ENCODE assay signal across 28 cellular contexts in the genomic region with DNA sequence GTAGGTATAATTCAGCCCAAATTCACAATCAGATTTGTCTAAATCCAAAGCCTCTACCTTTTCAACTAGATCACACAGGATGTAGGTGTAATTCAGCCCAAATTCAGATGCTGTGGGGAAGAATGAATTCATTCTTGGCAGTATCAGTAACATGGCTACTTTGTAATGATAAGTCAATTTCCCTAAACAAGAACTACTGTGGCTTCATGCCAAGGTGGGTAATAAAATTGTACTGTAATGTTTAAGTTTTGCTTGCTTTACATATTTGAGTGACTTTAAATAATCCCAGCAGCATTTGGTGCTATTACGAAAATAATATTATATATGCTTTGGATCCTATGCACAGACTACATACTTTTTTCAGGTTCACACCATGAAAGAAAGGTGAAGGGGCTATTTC.
"Had no signal": no experiment of that assay in that cellular context is flagged by ENCODE, and none has a peak within 500 bp of the region (broad histone marks: within the 10 kb centered on the region; RNA-seq: fewer than 3 reads in every experiment).

No MANE protein-coding gene starts in this region.

- H3K4me2 ChIP-seq: neural progenitor cell had no signal

- H3K27ac Mint-ChIP-seq: mesothelial cell of epicardium; naive B cell; natural killer cell treated with Interleukin-12 subunit alpha and Interleukin-12 subunit beta and Interleukin-15 and Interleukin-18, amount 100 ng/mL, for 72 hours; neural progenitor cell; progenitor cell of endocrine pancreas; stimulated activated effector memory CD8-positive, alpha-beta T cell treated with anti-CD3 and anti-CD28 coated beads, Interleukin-12 subunit alpha, Interleukin-12 subunit beta, amount 100 ng/mL, for 72 hours; type B pancreatic cell had no signal

- ATAC-seq: heart right ventricle; left cardiac atrium; left lung; mucosa of descending colon; natural killer cell treated with Interleukin-12 subunit alpha and Interleukin-12 subunit beta and Interleukin-15 and Interleukin-18, amount 100 ng/mL, for 72 hours; right lobe of liver; stimulated activated effector memory CD8-positive, alpha-beta T cell treated with anti-CD3 and anti-CD28 coated beads, Interleukin-12 subunit alpha, Interleukin-12 subunit beta, amount 100 ng/mL, for 72 hours had no signal

- H3K4me3 ChIP-seq: esophagus squamous epithelium, heart right ventricle, left lung, mucosa of descending colon, neural progenitor cell, right lobe of liver, stomach, tibial artery had no signal

- H3K27me3 Mint-ChIP-seq: naive B cell; natural killer cell treated with Interleukin-12 subunit alpha and Interleukin-12 subunit beta and Interleukin-15 and Interleukin-18, amount 100 ng/mL, for 72 hours; progenitor cell of endocrine pancreas; type B pancreatic cell had no signal

- H3K27me3 ChIP-seq: esophagus squamous epithelium, heart right ventricle, left lung, neural progenitor cell, right lobe of liver, stomach, tibial artery had no signal

- H3K4me3 Mint-ChIP-seq: mesothelial cell of epicardium; naive B cell; natural killer cell treated with Interleukin-12 subunit alpha and Interleukin-12 subunit beta and Interleukin-15 and Interleukin-18, amount 100 ng/mL, for 72 hours; neural progenitor cell; stimulated activated effector memory CD8-positive, alpha-beta T cell treated with anti-CD3 and anti-CD28 coated beads, Interleukin-12 subunit alpha, Interleukin-12 subunit beta, amount 100 ng/mL, for 72 hours; type B pancreatic cell had no signal

- H3K4me1 Mint-ChIP-seq: naive B cell; stimulated activated effector memory CD8-positive, alpha-beta T cell treated with anti-CD3 and anti-CD28 coated beads, Interleukin-12 subunit alpha, Interleukin-12 subunit beta, amount 100 ng/mL, for 72 hours had no signal

- H3K9me3 ChIP-seq: esophagus squamous epithelium, heart right ventricle, left lung, mucosa of descending colon, right lobe of liver, stomach, tibial artery had no signal

- H3K36me3 Mint-ChIP-seq: mesothelial cell of epicardium; naive B cell; neural progenitor cell; stimulated activated effector memory CD8-positive, alpha-beta T cell treated with anti-CD3 and anti-CD28 coated beads, Interleukin-12 subunit alpha, Interleukin-12 subunit beta, amount 100 ng/mL, for 72 hours; type B pancreatic cell had no signal

- H3K79me2 ChIP-seq: parathyroid adenoma had no signal

- H3K4me1 ChIP-seq: esophagus squamous epithelium, heart right ventricle, left lung, neural progenitor cell, right lobe of liver, stomach had no signal

- H3K9ac ChIP-seq: neural progenitor cell, parathyroid adenoma had no signal

- H3K36me3 ChIP-seq: esophagus squamous epithelium, heart right ventricle, left lung, neural progenitor cell, right lobe of liver, stomach, tibial artery had no signal

- H2AFZ ChIP-seq: neural progenitor cell, parathyroid adenoma had no signal

- DNase-seq: effector memory CD4-positive, alpha-beta T cell; erythroblast; esophagus squamous epithelium; foreskin melanocyte; glutamatergic neuron; heart right ventricle; hippocampal formation; left cardiac atrium; left lung; mesenchymal stem cell; mucosa of descending colon; naive B cell; right lobe of liver; small intestine; stimulated activated CD4-positive, alpha-beta T cell treated with anti-CD3 and anti-CD28 coated beads, Interleukin-15, amount 100 ng/mL, for 24 hours; stimulated activated CD4-positive, alpha-beta T cell treated with anti-CD3 and anti-CD28 coated beads, Interleukin-2, amount 100 ng/mL, for 48 hours; stimulated activated naive CD4-positive, alpha-beta T cell treated with Interleukin-2 at 50 U/mL for 16 hours; stomach; tibial artery had no signal

- FAIRE-seq: colon, islet of Langerhans, small intestine had no signal

- H3K27ac ChIP-seq: esophagus squamous epithelium, heart right ventricle, left lung, neural progenitor cell, parathyroid adenoma, right lobe of liver, stomach, tibial artery had no signal
